ENCODE assay signal across 30 cellular contexts in genomic region chr21:37688952-37689659, GRCh38.
"Had no signal": no experiment of that assay in that cellular context is flagged by ENCODE, and none has a peak within 500 bp of the region (broad histone marks: within the 10 kb centered on the region; RNA-seq: fewer than 3 reads in every experiment).

No MANE protein-coding gene starts in this region.

- H3K27me3 ChIP-seq: ascending aorta, cardiac muscle cell, colonic mucosa had no signal

- DNase-seq: activated CD4-positive, alpha-beta T cell treated with anti-CD3 and anti-CD28 coated beads for 36 hours; activated CD4-positive, alpha-beta T cell treated with anti-CD3 and anti-CD28 coated beads, Interleukin-2, amount 10 ng/mL, durations not matched to agents 7 days and 5 days; activated CD4-positive, alpha-beta T cell treated with anti-CD3 and anti-CD28 coated beads, Interleukin-2, amount 50 U/mL, for 48 hours; activated CD8-positive, alpha-beta T cell treated with anti-CD3 and anti-CD28 coated beads, Interleukin-2, amount 10 ng/mL, durations not matched to agents 7 days and 5 days; activated gamma-delta T cell; activated naive CD4-positive, alpha-beta T cell treated with Interleukin-2 at 50 U/mL for 16 hours; activated naive CD8-positive, alpha-beta T cell treated with anti-CD3 and anti-CD28 coated beads, Interleukin-2, amount 10 ng/mL, durations not matched to agents 7 days and 5 days; activated T-cell treated with anti-CD3 and anti-CD28 coated beads, Interleukin-2, amount 50 U/mL, for 24 hours; amygdala; colonic mucosa; NCI-H1092 treated with DMSO at 0.1 percent for 48 hours; NCI-H1417; NCI-H146; NCI-H187; NCI-H2029 treated with DMSO at 0.1 percent for 48 hours; NCI-H2171 treated with DMSO at 0.1 percent for 48 hours; NCI-H2227 treated with DMSO at 0.1 percent for 48 hours; NCI-H446; NCI-H524; NCI-H69; NK-92 treated with Interleukin-12 subunit alpha and Interleukin-12 subunit beta, amount 100 ng/mL, for 24 hours; Right ventricle myocardium superior; T1000 had no signal

- H3K36me3 ChIP-seq: ascending aorta, cardiac muscle cell, colonic mucosa had no signal

- H3K4me1 Mint-ChIP-seq: activated CD4-positive, alpha-beta T cell treated with anti-CD3 and anti-CD28 coated beads for 36 hours; activated CD4-positive, alpha-beta T cell treated with anti-CD3 and anti-CD28 coated beads, Interleukin-2, amount 10 ng/mL, durations not matched to agents 7 days and 5 days; activated naive CD4-positive, alpha-beta T cell treated with anti-CD3 and anti-CD28 coated beads, Interleukin-2, amount 50 U/mL, for 24 hours; activated naive CD8-positive, alpha-beta T cell treated with anti-CD3 and anti-CD28 coated beads, Interleukin-2, amount 10 ng/mL, durations not matched to agents 7 days and 5 days; central memory CD8-positive, alpha-beta T cell had no signal

- H3K4me1 ChIP-seq: ascending aorta, colonic mucosa had no signal

- ATAC-seq: activated CD4-positive, alpha-beta T cell treated with anti-CD3 and anti-CD28 coated beads for 36 hours; activated CD4-positive, CD25-positive, alpha-beta regulatory T cell treated with anti-CD3 and anti-CD28 coated beads, Interleukin-2, amount 50 U/mL, for 24 hours; activated CD8-positive, alpha-beta T cell treated with anti-CD3 and anti-CD28 coated beads, Interleukin-2, amount 10 ng/mL, durations not matched to agents 7 days and 5 days; WTC11 had no signal

- H3K4me3 Mint-ChIP-seq: activated CD4-positive, alpha-beta T cell treated with anti-CD3 and anti-CD28 coated beads for 36 hours; activated CD4-positive, alpha-beta T cell treated with anti-CD3 and anti-CD28 coated beads, Interleukin-2, amount 10 ng/mL, durations not matched to agents 7 days and 5 days; activated CD8-positive, alpha-beta T cell treated with anti-CD3 and anti-CD28 coated beads, Interleukin-2, amount 10 ng/mL, durations not matched to agents 7 days and 5 days; activated naive CD4-positive, alpha-beta T cell treated with anti-CD3 and anti-CD28 coated beads, Interleukin-2, amount 50 U/mL, for 24 hours; activated naive CD8-positive, alpha-beta T cell treated with anti-CD3 and anti-CD28 coated beads, Interleukin-2, amount 10 ng/mL, durations not matched to agents 7 days and 5 days; activated T-cell treated with anti-CD3 and anti-CD28 coated beads, Interleukin-2, amount 50 U/mL, for 24 hours; central memory CD8-positive, alpha-beta T cell; WTC11 had no signal

- H3K9me3 Mint-ChIP-seq: activated CD4-positive, alpha-beta T cell treated with anti-CD3 and anti-CD28 coated beads, Interleukin-2, amount 10 ng/mL, durations not matched to agents 7 days and 5 days; activated naive CD4-positive, alpha-beta T cell treated with anti-CD3 and anti-CD28 coated beads, Interleukin-2, amount 50 U/mL, for 24 hours; activated naive CD8-positive, alpha-beta T cell treated with anti-CD3 and anti-CD28 coated beads, Interleukin-2, amount 10 ng/mL, durations not matched to agents 7 days and 5 days; activated T-cell treated with anti-CD3 and anti-CD28 coated beads, Interleukin-2, amount 50 U/mL, for 24 hours; activated T-helper 2 cell treated with anti-CD3 and anti-CD28 coated beads, Interferon-gamma antibody, Interleukin-2, Interleukin-4, amounts not matched to agents 10 μg/mL and 5 μg/mL and 100 μg/mL, durations not matched to agents 14 hours and 24 hours and 36 hours; central memory CD8-positive, alpha-beta T cell had no signal

- H3K27ac ChIP-seq: ascending aorta, cardiac muscle cell, colonic mucosa had no signal

- H3K9me3 ChIP-seq: ascending aorta, colonic mucosa had no signal

- H3K4me3 ChIP-seq: ascending aorta, cardiac muscle cell, colonic mucosa had no signal

- H3K27ac Mint-ChIP-seq: activated CD4-positive, alpha-beta T cell treated with anti-CD3 and anti-CD28 coated beads for 36 hours; activated CD4-positive, alpha-beta T cell treated with anti-CD3 and anti-CD28 coated beads, Interleukin-2, amount 10 ng/mL, durations not matched to agents 7 days and 5 days; activated CD8-positive, alpha-beta T cell treated with anti-CD3 and anti-CD28 coated beads, Interleukin-2, amount 10 ng/mL, durations not matched to agents 7 days and 5 days; activated naive CD4-positive, alpha-beta T cell treated with anti-CD3 and anti-CD28 coated beads, Interleukin-2, amount 50 U/mL, for 24 hours; activated naive CD8-positive, alpha-beta T cell treated with anti-CD3 and anti-CD28 coated beads, Interleukin-2, amount 10 ng/mL, durations not matched to agents 7 days and 5 days; activated T-cell treated with anti-CD3 and anti-CD28 coated beads, Interleukin-2, amount 50 U/mL, for 24 hours; activated T-helper 2 cell treated with anti-CD3 and anti-CD28 coated beads, Interferon-gamma antibody, Interleukin-2, Interleukin-4, amounts not matched to agents 10 μg/mL and 5 μg/mL and 100 μg/mL, durations not matched to agents 14 hours and 24 hours and 36 hours; WTC11 had no signal
